20 cellular contexts compared by ENCODE assay signal in genomic region chr5:107032629-107033028, GRCh38.
DNase-seq lines count a peak whose midpoint lies in the region; ATAC-seq, FAIRE-seq and TF ChIP-seq lines count a peak whose summit lies in the region.
"Had no signal": no experiment of that assay in that cellular context is flagged by ENCODE, and none has a peak within 500 bp of the region (broad histone marks: within the 10 kb centered on the region; RNA-seq: fewer than 3 reads in every experiment).

No MANE protein-coding gene starts in this region.

- H3K36me3 ChIP-seq in bronchial epithelial cell (ENCODE audit: control insufficient read depth, insufficient read depth, low read length) (no peaks in the 10 kb centered on the region), skeletal muscle satellite cell (ENCODE audit: insufficient read depth, low read length) (no peaks in the 10 kb centered on the region)

- no peak for ATAC-seq in HG03280 (IDR thresholded peaks at IDR 0.05; ENCODE audit: unreplicated experiment)
- ATAC-seq: CD8-positive, alpha-beta T cell; GM23338 had no signal

- H3K4me2 ChIP-seq in skeletal muscle satellite cell (ENCODE audit: low read length): peak overlapping the region; percentile 52
- H3K4me2 ChIP-seq: GM23338, KMS-11 had no signal

- H3K9me3 ChIP-seq in skeletal muscle satellite cell (replicated peaks; ENCODE audit: low read length): no peaks in the 10 kb centered on the region

- TF ChIP-seq CTCF in bronchial epithelial cell (IDR thresholded peaks at IDR 0.05; ENCODE audit: insufficient read depth, low read length, severe bottlenecking): no peak

- peaks cover 6% of the 10 kb centered on the region for H3K4me1 ChIP-seq in skeletal muscle satellite cell (ENCODE audit: control insufficient read depth, insufficient read depth, low read length)

- H3K4me3 ChIP-seq in bronchial epithelial cell (ENCODE audit: low read depth, low read length): no peak overlapping the region
- peak overlapping the region; percentile 25 for H3K4me3 ChIP-seq in skeletal muscle satellite cell (ENCODE audit: low read length)
- H3K4me3 ChIP-seq: GM23338 had no signal

- H3K9ac ChIP-seq in skeletal muscle satellite cell (ENCODE audit: low read depth, low read length): no peak overlapping the region
- H3K9ac ChIP-seq: KMS-11 had no signal

- DNase-seq in COLO829 (ENCODE audit: low spot score) (peak; percentile 0), HCEC 1CT (peak; percentile 51), bronchial epithelial cell (ENCODE audit: low read depth) (peak; percentile 53), NCI-H345 treated with DMSO at 0.1 percent for 48 hours (lab: John Stamatoyannopoulos, UW; ENCODE audit: unreplicated experiment) (no peak), cerebellar nuclear complex (lab: John Stamatoyannopoulos, UW) (no peak)
- DNase-seq: AML-193; CD8-positive, alpha-beta T cell; COR-L47; DMS 273 treated with DMSO at 0.1 percent for 48 hours; DMS53; DND-41; EL; H7 had no signal

- FAIRE-seq in bronchial epithelial cell (lab: Jason Lieb, UNC): no peak
- FAIRE-seq: A204.1, G401.6, GM12892 had no signal

- H3K27me3 ChIP-seq in bronchial epithelial cell (ENCODE audit: control insufficient read depth, insufficient read depth, low read length): no peaks in the 10 kb centered on the region
- H3K27me3 ChIP-seq in skeletal muscle satellite cell (ENCODE audit: control insufficient read depth, insufficient read depth, low read length): no peaks in the 10 kb centered on the region

Comparison
In these comparisons a context has a peak if more than half of its experiments do, and no peak if none do; other contexts are left out.
1. DNase-seq: peak in COLO829 (single experiment), HCEC 1CT (single experiment) and bronchial epithelial cell (single experiment); none in NCI-H345 treated with DMSO at 0.1 percent for 48 hours (single experiment) and cerebellar nuclear complex (0 of 2).